In the genomic region with DNA sequence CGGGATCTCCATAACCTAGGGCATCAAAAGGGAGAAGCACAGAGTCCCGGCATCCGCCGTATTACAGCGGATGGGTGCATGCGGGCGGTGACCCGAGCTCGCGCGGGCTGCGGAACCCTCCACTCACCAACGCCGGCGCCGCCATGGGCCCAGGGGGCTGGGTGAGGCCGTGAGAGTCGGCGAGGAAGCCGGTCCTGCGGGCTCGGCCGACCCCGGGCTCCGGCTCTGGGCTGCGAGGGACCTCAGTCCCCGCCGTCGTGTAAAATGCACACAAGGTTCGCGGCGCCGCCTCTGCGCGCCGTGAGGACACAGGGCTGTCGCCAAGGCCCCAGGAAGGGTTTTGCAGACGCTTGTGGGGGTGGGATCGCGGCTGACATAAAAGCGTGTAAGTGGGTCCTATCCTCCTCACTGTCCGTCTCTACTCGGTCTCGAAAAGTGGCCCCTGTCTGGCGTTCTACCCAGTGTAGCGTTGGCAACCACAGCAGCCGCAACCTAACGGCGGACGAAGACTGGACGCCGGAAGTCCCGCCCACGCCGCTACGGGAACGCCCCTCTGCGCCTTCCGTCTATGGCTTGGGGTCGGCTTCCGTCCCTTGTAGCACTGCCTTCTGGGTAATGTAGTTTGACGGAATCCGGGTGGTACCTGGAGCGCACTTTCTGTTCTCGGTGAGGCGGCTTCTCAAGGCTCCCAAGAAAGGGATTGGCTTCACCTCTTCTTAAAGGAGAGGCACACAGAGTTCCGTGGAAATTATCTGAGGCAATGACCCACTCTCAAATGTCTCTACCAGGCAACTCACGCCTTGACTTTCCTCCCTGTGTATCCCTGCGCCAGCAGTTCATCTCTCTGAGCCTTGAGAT, we compare ENCODE assay signal across 8 cellular contexts. TPM values are rescaled to one million over a fixed set of nuclear protein-coding genes. Genes with fewer than 3 reads are reported as not detected.
A peak's percentile ranks its signal among the peaks of the same experiment; 100 is the strongest.
DNase-seq lines count a peak whose midpoint lies in the region; ATAC-seq and TF ChIP-seq lines count a peak whose summit lies in the region.

A gene (minus strand): TSS at position 519 of the 858 bp plus-strand sequence. CDS start 374 bp downstream, at position 145.

- DNase-seq in BE2C (peak; percentile 93), NCI-H510A (lab: John Stamatoyannopoulos, UW) (peak; percentile 60), lung microvascular endothelial cell (ENCODE audit: low read depth in 2 of 2) (peak; percentile 90 to 94)
- DNase-seq in activated CD8-positive, alpha-beta T cell treated with anti-CD3 and anti-CD28 coated beads for 36 hours = peak; percentile 93
- DNase-seq in effector memory CD4-positive, alpha-beta T cell = peak; percentile 70 to 78 (median 76)
- DNase-seq in stimulated activated CD4-positive, alpha-beta T cell treated with anti-CD3 and anti-CD28 coated beads, TNF-alpha, amount 100 ng/mL, for 4 hours (ENCODE audit: low read depth in 3 of 3) = peak; percentile 79 to 86 (median 81)

- intact Hi-C loops in activated CD8-positive, alpha-beta T cell treated with anti-CD3 and anti-CD28 coated beads for 36 hours (cut with micrococcal nuclease) = no loop called here

- H3K36me3 ChIP-seq in BE2C = no peaks in the 10 kb centered on the region
- H3K36me3 ChIP-seq in effector memory CD4-positive, alpha-beta T cell (ENCODE audit: control insufficient read depth, insufficient read depth, low read length) = peaks cover 10% of the 10 kb centered on the region

- H3K4me1 Mint-ChIP-seq in activated CD8-positive, alpha-beta T cell treated with anti-CD3 and anti-CD28 coated beads for 36 hours (ENCODE audit: low read depth) = peaks cover 10% of the 10 kb centered on the region

- CTCF ChIA-PET in activated CD8-positive, alpha-beta T cell treated with anti-CD3 and anti-CD28 coated beads for 36 hours (lab: Charles Lee) = interaction anchor here (0.8 to 1.5 kb wide), 2 partner anchors 27 to 66 kb away, joined by 3 to 5 read pairs; no protein-coding TSS in a partner anchor

- H3K27me3 Mint-ChIP-seq in activated CD8-positive, alpha-beta T cell treated with anti-CD3 and anti-CD28 coated beads for 36 hours = peaks cover 6% of the 10 kb centered on the region

- no peaks in the 10 kb centered on the region for H3K9me3 ChIP-seq in BE2C
- H3K9me3 ChIP-seq in effector memory CD4-positive, alpha-beta T cell (ENCODE audit: control insufficient read depth, low read length) = no peaks in the 10 kb centered on the region

- H3K4me3 Mint-ChIP-seq in activated CD8-positive, alpha-beta T cell treated with anti-CD3 and anti-CD28 coated beads for 36 hours = peak within 1 kb of the TSS; percentile 91

- no peak for TF ChIP-seq CTCF in BE2C (IDR thresholded peaks at IDR 0.05; ENCODE audit: low read depth, low read length)
- TF ChIP-seq CTCF in activated CD8-positive, alpha-beta T cell treated with anti-CD3 and anti-CD28 coated beads for 36 hours (IDR thresholded peaks at IDR 0.05) = no peak

- H3K27ac ChIP-seq in effector memory CD4-positive, alpha-beta T cell (ENCODE audit: insufficient read depth, low read length, poor library complexity, severe bottlenecking) = peak within 1 kb of the TSS; percentile 62

- ATAC-seq in HG03378 (IDR thresholded peaks at IDR 0.05; ENCODE audit: unreplicated experiment) = peak; percentile 94
- peak; percentile 98 for ATAC-seq in activated CD8-positive, alpha-beta T cell treated with anti-CD3 and anti-CD28 coated beads for 36 hours

- peak within 1 kb of the TSS; percentile 92 for H3K27ac Mint-ChIP-seq in activated CD8-positive, alpha-beta T cell treated with anti-CD3 and anti-CD28 coated beads for 36 hours

- peaks cover 4% of the 10 kb centered on the region for H3K36me3 Mint-ChIP-seq in activated CD8-positive, alpha-beta T cell treated with anti-CD3 and anti-CD28 coated beads for 36 hours (ENCODE audit: low read depth)

- H3K4me1 ChIP-seq in BE2C = no peaks in the 10 kb centered on the region
- peaks cover 5% of the 10 kb centered on the region for H3K4me1 ChIP-seq in effector memory CD4-positive, alpha-beta T cell (ENCODE audit: control insufficient read depth, insufficient read depth, low read length, poor library complexity, severe bottlenecking)

- H3K9me3 Mint-ChIP-seq in activated CD8-positive, alpha-beta T cell treated with anti-CD3 and anti-CD28 coated beads for 36 hours = peaks cover 4% of the 10 kb centered on the region

- peak within 1 kb of the TSS; percentile 72 for H3K4me3 ChIP-seq in BE2C (ENCODE audit: low read depth, low read length)
- peak within 1 kb of the TSS; percentile 68 for H3K4me3 ChIP-seq in effector memory CD4-positive, alpha-beta T cell (ENCODE audit: insufficient read depth, low read depth, low read length, poor library complexity, severe bottlenecking)

- H3K27me3 ChIP-seq in BE2C = no peaks in the 10 kb centered on the region
- no peaks in the 10 kb centered on the region for H3K27me3 ChIP-seq in effector memory CD4-positive, alpha-beta T cell (replicated peaks; ENCODE audit: control insufficient read depth, insufficient read depth, low read length, poor library complexity, severe bottlenecking)

- POLR2A ChIA-PET in activated CD8-positive, alpha-beta T cell treated with anti-CD3 and anti-CD28 coated beads for 36 hours (lab: Charles Lee) = interaction anchor here (0.7 to 1.0 kb wide), 3 partner anchors 21 to 95 kb away, joined by 3 read pairs; a partner anchor contains a TSS

- TF ChIP-seq POLR2A in GM19099 (IDR thresholded peaks at IDR 0.05; ENCODE audit: extremely low read depth, insufficient read length, low read depth) = peak; percentile 67

RNA-seq across cellular contexts. Expression of the gene that starts here (rescaled TPM):
- polyA plus RNA-seq in BE2C (2012; ENCODE audit: insufficient read depth, insufficient read length, low read depth) = 8.3 TPM
- 1 to 10 TPM; 3.5 to 5.0 TPM for total RNA-seq in activated CD8-positive, alpha-beta T cell treated with anti-CD3 and anti-CD28 coated beads for 36 hours
- 3.3 and 4.6 TPM in 2 replicates for total RNA-seq in lung microvascular endothelial cell

Comparison
In these comparisons a context has a peak if more than half of its experiments do, and no peak if none do; other contexts are left out.
1. Peak in every context shown above with its lines: DNase-seq, ATAC-seq, H3K4me3 ChIP-seq and H3K27ac ChIP-seq.